ENCODE assay signal across 1 cellular context in genomic region chr1:36307601-36308330, GRCh38.
TF ChIP-seq lines count a peak whose summit lies in the region.

No MANE protein-coding gene starts in this region.

TF ChIP-seq in H1, 55 proteins besides CTCF, POLR2A, EP300 and RAD21:
- no peak for TF ChIP-seq JUN (IDR thresholded peaks at IDR 0.05; ENCODE audit: low read depth, low read length)
- TF ChIP-seq NRF1 (IDR thresholded peaks at IDR 0.05; ENCODE audit: low read depth, low read length), result no peak
- no peak for TF ChIP-seq RNF2 (IDR thresholded peaks at IDR 0.05; ENCODE audit: borderline replicate concordance, low read depth, low read length, missing control alignments, poor library complexity, severe bottlenecking)
- TF ChIP-seq ATF3 (IDR thresholded peaks at IDR 0.05; ENCODE audit: insufficient read depth, low read depth, low read length), result no peak
- TF ChIP-seq SP1 (IDR thresholded peaks at IDR 0.05; ENCODE audit: low read depth, low read length), result no peak
- no peak for TF ChIP-seq EZH2 (IDR thresholded peaks at IDR 0.05; ENCODE audit: low read depth, low read length, severe bottlenecking)
- TF ChIP-seq CBX8 (IDR thresholded peaks at IDR 0.05; ENCODE audit: borderline replicate concordance, low read depth, low read length), result no peak
- no peak for TF ChIP-seq POU5F1 (IDR thresholded peaks at IDR 0.05; ENCODE audit: low read depth, low read length)
